ENCODE assay signal across 20 cellular contexts in the genomic region with DNA sequence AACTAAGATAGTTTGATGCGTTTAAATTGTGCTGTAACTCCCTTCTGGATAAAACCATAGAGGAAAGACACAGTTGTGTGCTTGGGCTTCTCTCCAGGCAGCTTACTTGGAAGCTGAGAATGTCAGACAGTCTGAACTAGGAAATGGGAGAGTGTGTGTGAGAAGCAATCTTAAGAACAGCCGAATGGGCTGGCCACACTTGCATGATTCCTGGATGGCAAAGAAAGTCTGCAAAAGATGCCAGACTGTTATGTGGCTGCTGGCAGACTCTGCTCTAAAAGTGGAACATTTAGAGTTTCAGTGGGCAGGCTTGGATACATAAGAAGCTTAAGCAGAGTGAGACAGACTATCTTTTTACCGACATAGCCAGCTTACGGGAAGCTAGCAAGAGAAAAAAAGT.
"Had no signal": no experiment of that assay in that cellular context is flagged by ENCODE, and none has a peak within 500 bp of the region (broad histone marks: within the 10 kb centered on the region; RNA-seq: fewer than 3 reads in every experiment).

No MANE protein-coding gene starts in this region.

- H3K4me3 Mint-ChIP-seq: effector memory CD8-positive, alpha-beta T cell; mesothelial cell of epicardium; naive thymus-derived CD8-positive, alpha-beta T cell; stimulated activated effector memory CD8-positive, alpha-beta T cell treated with anti-CD3 and anti-CD28 coated beads, Interleukin-12 subunit alpha, Interleukin-12 subunit beta, amount 100 ng/mL, for 72 hours had no signal

- DNase-seq: cerebellar nuclear complex; cortex of kidney; effector memory CD8-positive, alpha-beta T cell; erythroblast; esophagus squamous epithelium; kidney; mesenchymal stem cell; naive thymus-derived CD8-positive, alpha-beta T cell; psoas muscle; sigmoid colon; stimulated activated CD4-positive, alpha-beta T cell treated with anti-CD3 and anti-CD28 coated beads, Interleukin-2, amount 100 ng/mL, for 24 hours; stimulated activated CD4-positive, alpha-beta T cell treated with anti-CD3 and anti-CD28 coated beads, Interleukin-4, amount 100 ng/mL, for 24 hours; stimulated activated naive CD4-positive, alpha-beta T cell treated with Interleukin-2 at 50 U/mL for 16 hours; stomach; testis; upper lobe of left lung had no signal

- H3K27ac Mint-ChIP-seq: effector memory CD8-positive, alpha-beta T cell; mesothelial cell of epicardium; naive thymus-derived CD8-positive, alpha-beta T cell; stimulated activated effector memory CD8-positive, alpha-beta T cell treated with anti-CD3 and anti-CD28 coated beads, Interleukin-12 subunit alpha, Interleukin-12 subunit beta, amount 100 ng/mL, for 72 hours had no signal

- H3K36me3 Mint-ChIP-seq: mesothelial cell of epicardium; naive thymus-derived CD8-positive, alpha-beta T cell; stimulated activated effector memory CD8-positive, alpha-beta T cell treated with anti-CD3 and anti-CD28 coated beads, Interleukin-12 subunit alpha, Interleukin-12 subunit beta, amount 100 ng/mL, for 72 hours had no signal

- H3K4me1 Mint-ChIP-seq: naive thymus-derived CD8-positive, alpha-beta T cell; stimulated activated effector memory CD8-positive, alpha-beta T cell treated with anti-CD3 and anti-CD28 coated beads, Interleukin-12 subunit alpha, Interleukin-12 subunit beta, amount 100 ng/mL, for 72 hours had no signal

- ATAC-seq: effector memory CD8-positive, alpha-beta T cell; left lobe of liver; naive thymus-derived CD8-positive, alpha-beta T cell; psoas muscle; right cardiac atrium; stimulated activated effector memory CD8-positive, alpha-beta T cell treated with anti-CD3 and anti-CD28 coated beads, Interleukin-12 subunit alpha, Interleukin-12 subunit beta, amount 100 ng/mL, for 72 hours had no signal

- H3K27me3 Mint-ChIP-seq: effector memory CD8-positive, alpha-beta T cell had no signal

- H3K9me3 Mint-ChIP-seq: mesothelial cell of epicardium had no signal
